In genomic region chr18:31723639-31723997, GRCh38 we compare ENCODE assay signal across 14 cellular contexts. TPM values are rescaled to one million over a fixed set of nuclear protein-coding genes. Genes with fewer than 3 reads are reported as not detected.
DNase-seq lines count a peak whose midpoint lies in the region; ATAC-seq, FAIRE-seq and TF ChIP-seq lines count a peak whose summit lies in the region.
"Had no signal": no experiment of that assay in that cellular context is flagged by ENCODE, and none has a peak within 500 bp of the region (broad histone marks: within the 10 kb centered on the region; RNA-seq: fewer than 3 reads in every experiment).

No MANE protein-coding gene starts in this region.

- no peak overlapping the region for H2AFZ ChIP-seq in GM23338

- H3F3A ChIP-seq in GM23338 (replicated peaks; ENCODE audit: low read depth): no peaks in the 10 kb centered on the region

- H3K9me3 Mint-ChIP-seq in GM23338: peaks cover 12% of the 10 kb centered on the region

- ATAC-seq in GM23338 (no peak), right lobe of liver (peak; percentile 2 to 10 (median 6))
- ATAC-seq: HCT116, T-helper 17 cell had no signal

- FAIRE-seq in bronchial epithelial cell (lab: Jason Lieb, UNC): no peak
- FAIRE-seq: GM19239 had no signal

- WGBS in right lobe of liver (ENCODE audit: insufficient coverage, low coverage, low lambda C conversion rate, missing lambda C conversion rate): 41% methylated on average over 6 of the region's 7 CpGs
- 55 to 72% (median 61%) methylated on average over 7 of the region's 7 CpGs for WGBS in spleen, 5 donors

- H3K27me3 Mint-ChIP-seq in GM23338 (ENCODE audit: insufficient read depth, low read depth, poor library complexity): peaks cover 2% of the 10 kb centered on the region

- H3K36me3 ChIP-seq in GM23338 (ENCODE audit: insufficient read depth) (no peaks in the 10 kb centered on the region), bronchial epithelial cell (ENCODE audit: control insufficient read depth, insufficient read depth, low read length) (no peaks in the 10 kb centered on the region), right lobe of liver (no peaks in the 10 kb centered on the region), spleen (no peaks in the 10 kb centered on the region)

- intact Hi-C loops in right lobe of liver (cut with DNase I) (no loop called here), spleen (cut with DNase I; ENCODE audit: low total_unique reads) (loop anchor here (2.0 kb wide), 1 partner anchor 169 kb away; no protein-coding TSS in a partner anchor), posterior vena cava (cut with DNase I) (loop anchor here in 1 of 2 donors (10.0 kb wide), 1 partner anchor 169 kb away; no protein-coding TSS in a partner anchor)

- H3K27ac Mint-ChIP-seq in GM23338: no peak overlapping the region

- no peak overlapping the region for H3K4me2 ChIP-seq in GM23338

- CTCF ChIA-PET in HEK293T (lab: Yijun Ruan, JAX): interaction anchor here (1.1 to 4.2 kb wide), 5 partner anchors 14 to 168 kb away, joined by 3 to 27 read pairs (median 4); no protein-coding TSS in a partner anchor

- no peak for TF ChIP-seq POLR2A in right lobe of liver (IDR thresholded peaks at IDR 0.05)
- no peak for TF ChIP-seq POLR2A in spleen (IDR thresholded peaks at IDR 0.05)

- no peak overlapping the region for H3K4me3 ChIP-seq in GM23338
- H3K4me3 ChIP-seq in bronchial epithelial cell (ENCODE audit: low read depth, low read length): peak overlapping the region; percentile 40
- peak overlapping the region; percentile 44 to 68 (median 67) for H3K4me3 ChIP-seq in right lobe of liver
- H3K4me3 ChIP-seq in spleen: peak overlapping the region in 7 of 8 donors; percentile 31 to 63 (median 35)

- no peak for DNase-seq in GM23338 (ENCODE audit: low spot score)
- no peak for DNase-seq in bronchial epithelial cell (ENCODE audit: low read depth)
- no peak for DNase-seq in right lobe of liver
- no peak for DNase-seq in spleen
- no peak for DNase-seq in NCI-H524 (lab: John Stamatoyannopoulos, UW)
- no peak for DNase-seq in HEK293T (ENCODE audit: extremely low spot score)
- DNase-seq in posterior vena cava (ENCODE audit: low spot score): no peak
- DNase-seq in HuH-7.5 (ENCODE audit: low spot score): no peak
- DNase-seq: activated CD8-positive, alpha-beta memory T cell treated with anti-CD3 and anti-CD28 coated beads for 24 hours; NCI-H1694; T-helper 17 cell had no signal

- H3K27me3 ChIP-seq in GM23338 (ENCODE audit: insufficient read depth): no peaks in the 10 kb centered on the region
- no peaks in the 10 kb centered on the region for H3K27me3 ChIP-seq in bronchial epithelial cell (ENCODE audit: control insufficient read depth, insufficient read depth, low read length)
- no peaks in the 10 kb centered on the region for H3K27me3 ChIP-seq in right lobe of liver
- H3K27me3 ChIP-seq in spleen (replicated peaks in 1 of 7): peaks cover 0 to 54% (median 12%) of the 10 kb centered on the region in 7 donors

- peaks cover 2% of the 10 kb centered on the region; the same call in 1 of the 2 replicates for H3K4me1 ChIP-seq in GM23338 (ENCODE audit: insufficient read depth)
- no peaks in the 10 kb centered on the region for H3K4me1 ChIP-seq in right lobe of liver
- peaks cover 0 to 14% (median 6%) of the 10 kb centered on the region in 6 donors for H3K4me1 ChIP-seq in spleen

- POLR2A ChIA-PET in HEK293T (lab: Yijun Ruan, JAX): interaction anchor here (1.3 kb wide), 1 partner anchor 219 kb away, joined by 3 read pairs; the partner anchor contains the start of gene TRAPPC8

- no peaks in the 10 kb centered on the region for H3K79me2 ChIP-seq in GM23338 (replicated peaks; ENCODE audit: insufficient read depth)

- TF ChIP-seq CTCF in GM23338 (conservative IDR thresholded peaks at IDR 0.05; ENCODE audit: low read depth in 2 of 2) (no peak), bronchial epithelial cell (IDR thresholded peaks at IDR 0.05; ENCODE audit: insufficient read depth, low read length, severe bottlenecking) (no peak), right lobe of liver (IDR thresholded peaks at IDR 0.05) (no peak), spleen (IDR thresholded peaks at IDR 0.05 in 8 of 11, conservative IDR thresholded peaks at IDR 0.05 in 3 of 11) (no peak)

- H3K9me3 ChIP-seq in right lobe of liver (no peaks in the 10 kb centered on the region), spleen (peaks cover 0 to 11% (median 4%) of the 10 kb centered on the region in 8 donors)

- H3K9me2 ChIP-seq in GM23338 (ENCODE audit: insufficient read depth): no peaks in the 10 kb centered on the region

- no peak overlapping the region for H3K4me3 Mint-ChIP-seq in GM23338

- H3K27ac ChIP-seq in GM23338 (ENCODE audit: low read depth) (0 out of 2 replicates have a peak overlapping the region, but pooled peaks have one; percentile 27), right lobe of liver (peak overlapping the region; percentile 77 to 89 (median 77)), spleen (peak overlapping the region in 1 of 8 donors; percentile 37)

- H4K20me1 ChIP-seq in GM23338 (replicated peaks; ENCODE audit: insufficient read depth): no peaks in the 10 kb centered on the region

- H3K36me3 Mint-ChIP-seq in GM23338 (ENCODE audit: low read depth): peaks cover 9% of the 10 kb centered on the region; the same call in 2 of the 3 replicates

- H3K4me1 Mint-ChIP-seq in GM23338: peaks cover 3% of the 10 kb centered on the region; the same call in 2 of the 3 replicates

TF ChIP-seq in GM23338, 12 proteins besides CTCF, POLR2A, EP300 and RAD21 (continues in another document):
- TF ChIP-seq STAT1 (IDR thresholded peaks at IDR 0.05; ENCODE audit: unreplicated experiment): no peak
- no peak for TF ChIP-seq JUNB (IDR thresholded peaks at IDR 0.05; ENCODE audit: unreplicated experiment)

TF ChIP-seq in HEK293T, 16 proteins besides CTCF, POLR2A, EP300 and RAD21:
- no peak for TF ChIP-seq FOXK2 (IDR thresholded peaks at IDR 0.05)
- no peak for TF ChIP-seq ELF4 (IDR thresholded peaks at IDR 0.05)
- no peak for TF ChIP-seq CTBP1 (IDR thresholded peaks at IDR 0.05; ENCODE audit: borderline replicate concordance)
- TF ChIP-seq SP1 (IDR thresholded peaks at IDR 0.05): no peak
- TF ChIP-seq NFRKB (IDR thresholded peaks at IDR 0.05): no peak
- no peak for TF ChIP-seq LEF1 (IDR thresholded peaks at IDR 0.05; ENCODE audit: borderline replicate concordance)
- TF ChIP-seq, protein P1, sequence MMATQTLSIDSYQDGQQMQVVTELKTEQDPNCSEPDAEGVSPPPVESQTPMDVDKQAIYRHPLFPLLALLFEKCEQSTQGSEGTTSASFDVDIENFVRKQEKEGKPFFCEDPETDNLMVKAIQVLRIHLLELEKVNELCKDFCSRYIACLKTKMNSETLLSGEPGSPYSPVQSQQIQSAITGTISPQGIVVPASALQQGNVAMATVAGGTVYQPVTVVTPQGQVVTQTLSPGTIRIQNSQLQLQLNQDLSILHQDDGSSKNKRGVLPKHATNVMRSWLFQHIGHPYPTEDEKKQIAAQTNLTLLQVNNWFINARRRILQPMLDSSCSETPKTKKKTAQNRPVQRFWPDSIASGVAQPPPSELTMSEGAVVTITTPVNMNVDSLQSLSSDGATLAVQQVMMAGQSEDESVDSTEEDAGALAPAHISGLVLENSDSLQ (IDR thresholded peaks at IDR 0.05): no peak
- TF ChIP-seq HDGF (IDR thresholded peaks at IDR 0.05; ENCODE audit: borderline replicate concordance): no peak
- no peak for TF ChIP-seq SUZ12 (IDR thresholded peaks at IDR 0.05)
- no peak for TF ChIP-seq ZNF384 (IDR thresholded peaks at IDR 0.05)
- no peak for TF ChIP-seq FOXA1 (IDR thresholded peaks at IDR 0.05)
- no peak for TF ChIP-seq ARNT (IDR thresholded peaks at IDR 0.05)
- no peak for TF ChIP-seq L3MBTL2 (conservative IDR thresholded peaks at IDR 0.05)
- no peak for TF ChIP-seq FOXM1 (IDR thresholded peaks at IDR 0.05; ENCODE audit: borderline replicate concordance)
- TF ChIP-seq TARDBP (IDR thresholded peaks at IDR 0.05): no peak
- no peak for TF ChIP-seq BHLHE40 (IDR thresholded peaks at IDR 0.05; ENCODE audit: borderline replicate concordance)

RNA-seq across cellular contexts. Expression of gene SLC25A52, which starts 37.1 kb away (rescaled TPM):
- total RNA-seq in GM23338 (2014; rRNA removed; shearing (Covaris generic)): not detected in 2 replicates
- not detected in 2 replicates for polyA plus RNA-seq in GM23338 (2016; fragmentation: Nextera tagmentation; extraction: Ambion mirVana)
- under 0.01 and 0.26 TPM in 2 replicates for total RNA-seq in bronchial epithelial cell
- not detected for total RNA-seq in right lobe of liver
- total RNA-seq in spleen: 1 to 10 TPM in 1 of 7 donors, not detected in 6; 1.4 TPM
- under 1 TPM in 1 of 3 donors, not detected in 2; 0.09 TPM for polyA plus RNA-seq in spleen
- under 1 TPM in 1 of 2 donors, not detected in 1; 0.56 TPM for total RNA-seq in posterior vena cava
- total RNA-seq: pulmonary artery endothelial cell, T-helper 17 cell had no signal

RNA-seq across cellular contexts. Expression of gene B4GALT6, which starts 39.2 kb away (rescaled TPM):
- 33.8 and 40.4 TPM in 2 replicates for total RNA-seq in GM23338 (2014; rRNA removed; shearing (Covaris generic))
- polyA plus RNA-seq in GM23338 (2016; fragmentation: Nextera tagmentation; extraction: Ambion mirVana): 14.8 and 15.9 TPM in 2 replicates
- 1.8 and 2.4 TPM in 2 replicates for total RNA-seq in bronchial epithelial cell
- total RNA-seq in right lobe of liver: 1 to 10 TPM; 1.7 to 4.8 (median 2.0) TPM
- total RNA-seq in spleen: 1 to 10 TPM; 2.0 to 9.1 (median 5.5) TPM
- polyA plus RNA-seq in spleen: under 1 TPM; 0.42 to 1.00 (median 0.56) TPM
- total RNA-seq in posterior vena cava: 1 to 10 TPM; 4.2 to 4.5 TPM
